ENCODE assay signal across 2 cellular contexts in genomic region chr12:57138526-57139272, GRCh38.
TF ChIP-seq lines count a peak whose summit lies in the region.

No MANE protein-coding gene starts in this region.

TF ChIP-seq in IMR-90, 13 proteins besides CTCF, POLR2A, EP300 and RAD21:
- TF ChIP-seq MXI1 (IDR thresholded peaks at IDR 0.05; ENCODE audit: borderline replicate concordance, low read depth, low read length) (no peak), SMC3 (IDR thresholded peaks at IDR 0.05; ENCODE audit: low read depth, low read length) (no peak), CHD1 (IDR thresholded peaks at IDR 0.05; ENCODE audit: low read depth, low read length) (no peak), BHLHE40 (IDR thresholded peaks at IDR 0.05; ENCODE audit: low read depth, low read length) (no peak), RCOR1 (IDR thresholded peaks at IDR 0.05; ENCODE audit: insufficient replicate concordance, low read length) (no peak), ELK1 (IDR thresholded peaks at IDR 0.05; ENCODE audit: borderline replicate concordance, low read depth, low read length) (no peak), CEBPB (IDR thresholded peaks at IDR 0.05; ENCODE audit: low read depth, low read length) (no peak), RFX5 (IDR thresholded peaks at IDR 0.05; ENCODE audit: low read depth, low read length) (no peak), MAZ (IDR thresholded peaks at IDR 0.05; ENCODE audit: borderline replicate concordance, low read depth, low read length) (no peak), FOS (IDR thresholded peaks at IDR 0.05; ENCODE audit: low read depth, low read length) (no peak), MAFK (IDR thresholded peaks at IDR 0.05; ENCODE audit: low read depth, low read length) (no peak), NFE2L2 (IDR thresholded peaks at IDR 0.05; ENCODE audit: low read depth, low read length) (no peak)
- TF ChIP-seq, protein P1, sequence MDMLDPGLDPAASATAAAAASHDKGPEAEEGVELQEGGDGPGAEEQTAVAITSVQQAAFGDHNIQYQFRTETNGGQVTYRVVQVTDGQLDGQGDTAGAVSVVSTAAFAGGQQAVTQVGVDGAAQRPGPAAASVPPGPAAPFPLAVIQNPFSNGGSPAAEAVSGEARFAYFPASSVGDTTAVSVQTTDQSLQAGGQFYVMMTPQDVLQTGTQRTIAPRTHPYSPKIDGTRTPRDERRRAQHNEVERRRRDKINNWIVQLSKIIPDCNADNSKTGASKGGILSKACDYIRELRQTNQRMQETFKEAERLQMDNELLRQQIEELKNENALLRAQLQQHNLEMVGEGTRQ (IDR thresholded peaks at IDR 0.05; ENCODE audit: low read depth, low read length): no peak
TF ChIP-seq in IMR-90: peak in this region for 0.

TF ChIP-seq in HepG2, 621 proteins besides CTCF, POLR2A, EP300 and RAD21 (continues in another document):
- TF ChIP-seq SOX5 (CRISPR knock-in tag; IDR thresholded peaks at IDR 0.05; ENCODE audit: borderline replicate concordance) (peak; percentile 54; the same call in 1 of the 2 replicates), CREM (IDR thresholded peaks at IDR 0.05) (peak; percentile 53; the same call in 1 of the 2 replicates), CREM (CRISPR knock-in tag; IDR thresholded peaks at IDR 0.05) (no peak), MED8 (CRISPR knock-in tag; IDR thresholded peaks at IDR 0.05; ENCODE audit: insufficient replicate concordance) (no peak), ZNF816 (CRISPR knock-in tag; IDR thresholded peaks at IDR 0.05; ENCODE audit: borderline replicate concordance) (no peak), DZIP1 (CRISPR knock-in tag; IDR thresholded peaks at IDR 0.05) (no peak), ZNF572 (CRISPR knock-in tag; IDR thresholded peaks at IDR 0.05) (no peak), ZNF10 (CRISPR knock-in tag; IDR thresholded peaks at IDR 0.05; ENCODE audit: borderline replicate concordance, low read depth) (no peak), ZNF713 (CRISPR knock-in tag; IDR thresholded peaks at IDR 0.05) (no peak), PITX1 (CRISPR knock-in tag; IDR thresholded peaks at IDR 0.05) (0 out of 2 replicates have a peak, but pooled peaks have one; percentile 29), ARID5B (CRISPR knock-in tag; IDR thresholded peaks at IDR 0.05) (peak; percentile 71), ZNF704 (CRISPR knock-in tag; IDR thresholded peaks at IDR 0.05; ENCODE audit: borderline replicate concordance) (no peak), ZNF205 (CRISPR knock-in tag; IDR thresholded peaks at IDR 0.05) (no peak), NFAT5 (CRISPR knock-in tag; IDR thresholded peaks at IDR 0.05) (no peak), GATAD2A (CRISPR knock-in tag; IDR thresholded peaks at IDR 0.05) (peak; percentile 58), ATF4 (CRISPR knock-in tag; IDR thresholded peaks at IDR 0.05) (0 out of 4 replicates have a peak, but pooled peaks of 1 of the 2 experiments have one; percentile 46), GTF2F1 (IDR thresholded peaks at IDR 0.05; ENCODE audit: low read length) (no peak), POLR2AphosphoS5 (IDR thresholded peaks at IDR 0.05; ENCODE audit: low read depth, low read length) (no peak; the same call in 1 of the 2 replicates)
- TF ChIP-seq, protein P2, sequence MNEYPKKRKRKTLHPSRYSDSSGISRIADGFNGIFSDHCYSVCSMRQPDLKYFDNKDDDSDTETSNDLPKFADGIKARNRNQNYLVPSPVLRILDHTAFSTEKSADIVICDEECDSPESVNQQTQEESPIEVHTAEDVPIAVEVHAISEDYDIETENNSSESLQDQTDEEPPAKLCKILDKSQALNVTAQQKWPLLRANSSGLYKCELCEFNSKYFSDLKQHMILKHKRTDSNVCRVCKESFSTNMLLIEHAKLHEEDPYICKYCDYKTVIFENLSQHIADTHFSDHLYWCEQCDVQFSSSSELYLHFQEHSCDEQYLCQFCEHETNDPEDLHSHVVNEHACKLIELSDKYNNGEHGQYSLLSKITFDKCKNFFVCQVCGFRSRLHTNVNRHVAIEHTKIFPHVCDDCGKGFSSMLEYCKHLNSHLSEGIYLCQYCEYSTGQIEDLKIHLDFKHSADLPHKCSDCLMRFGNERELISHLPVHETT (CRISPR knock-in tag; conservative IDR thresholded peaks at IDR 0.05): no peak
- TF ChIP-seq, protein P3, sequence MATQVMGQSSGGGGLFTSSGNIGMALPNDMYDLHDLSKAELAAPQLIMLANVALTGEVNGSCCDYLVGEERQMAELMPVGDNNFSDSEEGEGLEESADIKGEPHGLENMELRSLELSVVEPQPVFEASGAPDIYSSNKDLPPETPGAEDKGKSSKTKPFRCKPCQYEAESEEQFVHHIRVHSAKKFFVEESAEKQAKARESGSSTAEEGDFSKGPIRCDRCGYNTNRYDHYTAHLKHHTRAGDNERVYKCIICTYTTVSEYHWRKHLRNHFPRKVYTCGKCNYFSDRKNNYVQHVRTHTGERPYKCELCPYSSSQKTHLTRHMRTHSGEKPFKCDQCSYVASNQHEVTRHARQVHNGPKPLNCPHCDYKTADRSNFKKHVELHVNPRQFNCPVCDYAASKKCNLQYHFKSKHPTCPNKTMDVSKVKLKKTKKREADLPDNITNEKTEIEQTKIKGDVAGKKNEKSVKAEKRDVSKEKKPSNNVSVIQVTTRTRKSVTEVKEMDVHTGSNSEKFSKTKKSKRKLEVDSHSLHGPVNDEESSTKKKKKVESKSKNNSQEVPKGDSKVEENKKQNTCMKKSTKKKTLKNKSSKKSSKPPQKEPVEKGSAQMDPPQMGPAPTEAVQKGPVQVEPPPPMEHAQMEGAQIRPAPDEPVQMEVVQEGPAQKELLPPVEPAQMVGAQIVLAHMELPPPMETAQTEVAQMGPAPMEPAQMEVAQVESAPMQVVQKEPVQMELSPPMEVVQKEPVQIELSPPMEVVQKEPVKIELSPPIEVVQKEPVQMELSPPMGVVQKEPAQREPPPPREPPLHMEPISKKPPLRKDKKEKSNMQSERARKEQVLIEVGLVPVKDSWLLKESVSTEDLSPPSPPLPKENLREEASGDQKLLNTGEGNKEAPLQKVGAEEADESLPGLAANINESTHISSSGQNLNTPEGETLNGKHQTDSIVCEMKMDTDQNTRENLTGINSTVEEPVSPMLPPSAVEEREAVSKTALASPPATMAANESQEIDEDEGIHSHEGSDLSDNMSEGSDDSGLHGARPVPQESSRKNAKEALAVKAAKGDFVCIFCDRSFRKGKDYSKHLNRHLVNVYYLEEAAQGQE (IDR thresholded peaks at IDR 0.05; ENCODE audit: borderline replicate concordance in 1 of 2, low read depth in 1 of 2, low read length in 2 of 2): no peak
- TF ChIP-seq, protein P4, sequence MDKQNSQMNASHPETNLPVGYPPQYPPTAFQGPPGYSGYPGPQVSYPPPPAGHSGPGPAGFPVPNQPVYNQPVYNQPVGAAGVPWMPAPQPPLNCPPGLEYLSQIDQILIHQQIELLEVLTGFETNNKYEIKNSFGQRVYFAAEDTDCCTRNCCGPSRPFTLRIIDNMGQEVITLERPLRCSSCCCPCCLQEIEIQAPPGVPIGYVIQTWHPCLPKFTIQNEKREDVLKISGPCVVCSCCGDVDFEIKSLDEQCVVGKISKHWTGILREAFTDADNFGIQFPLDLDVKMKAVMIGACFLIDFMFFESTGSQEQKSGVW (CRISPR knock-in tag; IDR thresholded peaks at IDR 0.05; ENCODE audit: borderline replicate concordance): no peak
